In genomic region chr18:12943200-12943599, GRCh38 we compare ENCODE assay signal across 18 cellular contexts. TPM values are rescaled to one million over a fixed set of nuclear protein-coding genes. Genes with fewer than 3 reads are reported as not detected.
DNase-seq lines count a peak whose midpoint lies in the region; ATAC-seq and TF ChIP-seq lines count a peak whose summit lies in the region.
"Had no signal": no experiment of that assay in that cellular context is flagged by ENCODE, and none has a peak within 500 bp of the region (broad histone marks: within the 10 kb centered on the region; RNA-seq: fewer than 3 reads in every experiment).

No MANE protein-coding gene starts in this region.

- POLR2A ChIA-PET in Caco-2 (lab: Charles Lee) = no interaction called here

- H3K27me3 Mint-ChIP-seq in Caco-2 (ENCODE audit: insufficient read depth, unreplicated experiment) = no peaks in the 10 kb centered on the region

- dilution Hi-C loops in mammary epithelial cell (cut with HindIII; ENCODE audit: low sequenced_read_pairs) = no loop called here

- no peaks in the 10 kb centered on the region for H3K9me3 Mint-ChIP-seq in Caco-2 (ENCODE audit: unreplicated experiment)
- H3K9me3 Mint-ChIP-seq: CD8-positive, alpha-beta T cell had no signal

- H3K4me3 ChIP-seq in AG10803 (ENCODE audit: low read length) (no peak overlapping the region), mammary epithelial cell (replicated peaks in 1 of 3; ENCODE audit: insufficient read depth in 1 of 3, low read depth in 2 of 3, low read length in 3 of 3) (no peak overlapping the region), Caco-2 (ENCODE audit: low read depth, low read length) (no peak overlapping the region)
- H3K4me3 ChIP-seq: BLaER1 treated with 17β-estradiol and CSF1 and Interleukin-3, amounts not matched to agents 10 nM and 100 nM; SJSA1 had no signal

- no peak for TF ChIP-seq CTCF in AG10803 (conservative IDR thresholded peaks at IDR 0.05; ENCODE audit: low read length)
- no peak for TF ChIP-seq CTCF in mammary epithelial cell (conservative IDR thresholded peaks at IDR 0.05 in 1 of 2, IDR thresholded peaks at IDR 0.05 in 1 of 2; ENCODE audit: extremely low read depth in 1 of 2, insufficient read depth in 1 of 2, low read depth in 1 of 2, low read length in 2 of 2)
- TF ChIP-seq CTCF in Caco-2 (IDR thresholded peaks at IDR 0.05; ENCODE audit: insufficient read depth in 1 of 2, low read depth in 1 of 2, low read length in 1 of 2, severe bottlenecking in 1 of 2, unreplicated experiment in 1 of 2) = no peak

- no peak overlapping the region for H3K4me2 ChIP-seq in mammary epithelial cell (ENCODE audit: insufficient read depth, low read depth, low read length)
- H3K4me2 ChIP-seq: BLaER1 treated with 17β-estradiol and CSF1 and Interleukin-3, amounts not matched to agents 10 nM and 100 nM had no signal

- no peaks in the 10 kb centered on the region for H3K9me3 ChIP-seq in mammary epithelial cell (replicated peaks; ENCODE audit: insufficient read depth, low read length)
- H3K9me3 ChIP-seq in Caco-2 = no peaks in the 10 kb centered on the region
- H3K9me3 ChIP-seq: BLaER1 treated with 17β-estradiol and CSF1 and Interleukin-3, amounts not matched to agents 10 nM and 100 nM; SJSA1 had no signal

- in situ Hi-C loops in mammary epithelial cell (cut with MboI; ENCODE audit: low sequenced_read_pairs in 2 of 2) = loop anchor here (25.0 kb wide), 1 partner anchor 556 kb away; the partner anchor contains the start of gene AFG3L2 (in 2 of the 2)

- DNase-seq in AG10803 (ENCODE audit: low read depth) = peak; percentile 23
- DNase-seq in HCEC 1CT = peak; percentile 9
- peak; percentile 8 for DNase-seq in RPMI7951 (ENCODE audit: low read depth)
- DNase-seq in kidney tubule cell (ENCODE audit: low spot score) = peak; percentile 27
- no peak for DNase-seq in mammary epithelial cell
- no peak for DNase-seq in Right ventricle myocardium superior
- no peak for DNase-seq in Caco-2
- DNase-seq: CD8-positive, alpha-beta T cell; H7; NCI-H1105 treated with DMSO at 0.1 percent for 48 hours; NCI-H1694 treated with DMSO at 0.1 percent for 48 hours; NCI-H2107; NCI-H510A; NCI-H82; PC-3; SW 1271 had no signal

- H3K79me2 ChIP-seq in mammary epithelial cell (ENCODE audit: insufficient read depth, low read length) = peaks cover 9% of the 10 kb centered on the region

- intact Hi-C loops in mammary epithelial cell (cut with micrococcal nuclease) (no loop called here), Right ventricle myocardium superior (cut with DNase I) (no loop called here), Caco-2 (cut with micrococcal nuclease; ENCODE audit: unreplicated experiment) (no loop called here)

- H4K20me1 ChIP-seq in mammary epithelial cell (ENCODE audit: insufficient read depth, low read length) = no peaks in the 10 kb centered on the region
- H4K20me1 ChIP-seq: BLaER1 treated with 17β-estradiol and CSF1 and Interleukin-3, amounts not matched to agents 10 nM and 100 nM had no signal

- no peak overlapping the region for H3K9ac ChIP-seq in mammary epithelial cell (ENCODE audit: insufficient read depth, low read length)
- H3K9ac ChIP-seq: BLaER1 treated with 17β-estradiol and CSF1 and Interleukin-3, amounts not matched to agents 10 nM and 100 nM had no signal

- no peak overlapping the region for H3K4me3 Mint-ChIP-seq in Caco-2 (ENCODE audit: unreplicated experiment)
- H3K4me3 Mint-ChIP-seq: CD8-positive, alpha-beta T cell had no signal

- H3K27ac Mint-ChIP-seq in Caco-2 (ENCODE audit: unreplicated experiment) = no peak overlapping the region
- H3K27ac Mint-ChIP-seq: CD8-positive, alpha-beta T cell had no signal

- WGBS in mammary epithelial cell (ENCODE audit: low coverage, missing lambda C conversion rate) = 78% methylated on average over 5 of the region's 5 CpGs

- no peak overlapping the region for H2AFZ ChIP-seq in mammary epithelial cell (ENCODE audit: low read depth, low read length)

- H3K36me3 Mint-ChIP-seq in Caco-2 (ENCODE audit: insufficient read depth, unreplicated experiment) = peaks cover 19% of the 10 kb centered on the region

- CTCF ChIA-PET in mammary epithelial cell (lab: Charles Lee; ENCODE audit: low non-redundant PET) = no interaction called here
- CTCF ChIA-PET in Caco-2 (lab: Charles Lee) = no interaction called here

- no peak overlapping the region for H3K27ac ChIP-seq in mammary epithelial cell (ENCODE audit: insufficient read depth, low read depth, low read length)
- H3K27ac ChIP-seq: BLaER1 treated with 17β-estradiol and CSF1 and Interleukin-3, amounts not matched to agents 10 nM and 100 nM; SJSA1 had no signal

- H3K4me1 Mint-ChIP-seq in Caco-2 (ENCODE audit: low read depth, unreplicated experiment) = peaks cover 11% of the 10 kb centered on the region

- H3K27me3 ChIP-seq in mammary epithelial cell (ENCODE audit: insufficient read depth, low read length) (no peaks in the 10 kb centered on the region), Caco-2 (replicated peaks; ENCODE audit: control insufficient read depth, insufficient read depth, low read length) (no peaks in the 10 kb centered on the region)
- H3K27me3 ChIP-seq: BLaER1 treated with 17β-estradiol and CSF1 and Interleukin-3, amounts not matched to agents 10 nM and 100 nM; SJSA1 had no signal

- no TSS peak for BruUV-seq in mammary epithelial cell (replicated peaks; lab: Mats Ljungman, UMichigan)
- no TSS peak for BruUV-seq in Caco-2 (replicated peaks; lab: Mats Ljungman, UMichigan)

- H3K36me3 ChIP-seq in mammary epithelial cell (ENCODE audit: insufficient read depth, low read length) = no peaks in the 10 kb centered on the region
- no peaks in the 10 kb centered on the region for H3K36me3 ChIP-seq in Caco-2 (ENCODE audit: control insufficient read depth, insufficient read depth, low read length)
- H3K36me3 ChIP-seq: BLaER1 treated with 17β-estradiol and CSF1 and Interleukin-3, amounts not matched to agents 10 nM and 100 nM had no signal

- no peak for ATAC-seq in Right ventricle myocardium superior (ENCODE audit: poor library complexity)
- ATAC-seq: CD8-positive, alpha-beta T cell; PC-3 had no signal

- H3K4me1 ChIP-seq in mammary epithelial cell (ENCODE audit: insufficient read depth, low read length) = peaks cover 5% of the 10 kb centered on the region
- peaks cover 14% of the 10 kb centered on the region for H3K4me1 ChIP-seq in Caco-2

RNA-seq across cellular contexts. Expression of gene SEH1L, which starts 4.6 kb away (rescaled TPM):
- 22.0 and 27.8 TPM in 2 replicates for total RNA-seq in RPMI7951 (2014; rRNA removed; shearing (Covaris generic))
- total RNA-seq in mammary epithelial cell (10 to 100 TPM; 41.0 to 67.8 TPM), Right ventricle myocardium superior (17.3 TPM), Caco-2 (2022) (116 and 118 TPM in 2 replicates)
- 40.7 TPM for polyA plus RNA-seq in mammary epithelial cell
- polyA minus RNA-seq in mammary epithelial cell = 232 TPM

RNA-seq across cellular contexts. Expression of gene CEP192, which starts 48.0 kb away (rescaled TPM):
- total RNA-seq in RPMI7951 (2014; rRNA removed; shearing (Covaris generic)) = 28.1 and 32.2 TPM in 2 replicates
- total RNA-seq in mammary epithelial cell = 10 to 100 TPM; 18.8 to 19.4 TPM
- polyA plus RNA-seq in mammary epithelial cell = 11.5 TPM
- 29.7 TPM for polyA minus RNA-seq in mammary epithelial cell
- 22.3 TPM for total RNA-seq in Right ventricle myocardium superior
- total RNA-seq in Caco-2 (2022) = 33.5 and 38.1 TPM in 2 replicates

RNA-seq across cellular contexts. Expression of gene PTPN2, which starts 59.2 kb away (rescaled TPM):
- total RNA-seq in RPMI7951 (2014; rRNA removed; shearing (Covaris generic)) = 19.9 and 21.9 TPM in 2 replicates
- total RNA-seq in mammary epithelial cell = 10 to 100 TPM; 25.3 to 47.0 TPM
- polyA plus RNA-seq in mammary epithelial cell = 18.6 TPM
- 15.6 TPM for polyA minus RNA-seq in mammary epithelial cell
- total RNA-seq in Right ventricle myocardium superior = 9.5 TPM
- total RNA-seq in Caco-2 (2022) = 53.4 and 55.0 TPM in 2 replicates

Comparison
In these comparisons a context has a peak if more than half of its experiments do, and no peak if none do; other contexts are left out.
1. DNase-seq: peak in AG10803 (single experiment), HCEC 1CT (single experiment), RPMI7951 (single experiment) and kidney tubule cell (single experiment); none in mammary epithelial cell (single experiment), Right ventricle myocardium superior (single experiment) and Caco-2 (0 of 2).